Comparison of ENCODE assay signal across 31 cellular contexts in the genomic region with DNA sequence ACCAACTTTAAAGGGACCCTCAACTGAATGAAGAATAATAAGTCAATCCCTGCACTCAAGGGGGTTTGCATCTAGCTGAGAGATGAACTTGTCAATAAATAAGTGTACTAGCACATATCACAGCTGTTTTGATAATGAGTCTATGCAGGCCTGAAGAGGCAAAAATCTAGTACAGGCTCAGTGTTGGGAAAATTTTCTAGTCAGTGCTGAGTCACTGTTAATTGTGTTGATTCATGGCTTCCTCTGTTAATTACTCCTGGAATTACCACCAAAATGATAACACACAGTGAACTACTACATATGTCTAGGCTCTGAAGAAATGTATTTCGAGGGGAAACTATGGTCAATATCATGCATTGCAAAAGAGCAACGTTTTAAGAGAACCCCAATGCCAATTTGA. TPM values are rescaled to one million over a fixed set of nuclear protein-coding genes. Genes with fewer than 3 reads are reported as not detected.
DNase-seq lines count a peak whose midpoint lies in the region; ATAC-seq, FAIRE-seq and TF ChIP-seq lines count a peak whose summit lies in the region.
"Had no signal": no experiment of that assay in that cellular context is flagged by ENCODE, and none has a peak within 500 bp of the region (broad histone marks: within the 10 kb centered on the region; RNA-seq: fewer than 3 reads in every experiment).

No MANE protein-coding gene starts in this region.

- H3K4me3 ChIP-seq in fibroblast of mammary gland (ENCODE audit: control insufficient read depth, low read depth, low read length) (no peak overlapping the region), tibial artery (no peak overlapping the region), pancreas (no peak overlapping the region)
- H3K4me3 ChIP-seq: cardiac muscle cell, colonic mucosa, Peyer's patch, skin epidermis, tibial nerve had no signal

- DNase-seq in A172 (ENCODE audit: low spot score) (peak; percentile 41), H54 (ENCODE audit: insufficient read length, low spot score) (no peak), RPMI7951 (ENCODE audit: low read depth) (peak; percentile 28), fibroblast of mammary gland (ENCODE audit: low read depth) (peak; percentile 23), tibial artery (no peak), hippocampal formation (lab: John Stamatoyannopoulos, UW) (no peak), pancreas (no peak)
- DNase-seq in stimulated activated CD4-positive, alpha-beta T cell treated with anti-CD3 and anti-CD28 coated beads, Interleukin-4, amount 100 ng/mL, for 4 hours, result no peak
- DNase-seq: activated CD4-positive, alpha-beta memory T cell treated with anti-CD3 and anti-CD28 coated beads, Interleukin-2, amount 10 ng/mL, durations not matched to agents 7 days and 5 days; activated CD8-positive, alpha-beta memory T cell treated with anti-CD3 and anti-CD28 coated beads, Interleukin-2, amount 50 U/mL, for 48 hours; activated naive CD4-positive, alpha-beta T cell treated with anti-CD3 and anti-CD28 coated beads, Interleukin-2, amount 50 U/mL, for 16 hours; anterior cingulate cortex; colonic mucosa; DMS53; effector memory CD4-positive, alpha-beta T cell; GF-D8; naive thymus-derived CD8-positive, alpha-beta T cell; NCI-H1105; NCI-H1930; NCI-H526; occipital lobe; Peyer's patch; stimulated activated CD8-positive, alpha-beta memory T cell treated with anti-CD3 and anti-CD28 coated beads, Interleukin-4, amount 100 ng/mL, for 48 hours; T1000 had no signal

- no peak for TF ChIP-seq POLR2A in H54 (IDR thresholded peaks at IDR 0.05; ENCODE audit: low read depth, low read length)

- H3K9me3 ChIP-seq in tibial artery, result no peaks in the 10 kb centered on the region
- no peaks in the 10 kb centered on the region for H3K9me3 ChIP-seq in pancreas
- H3K9me3 ChIP-seq: colonic mucosa, Peyer's patch, tibial nerve had no signal

- FAIRE-seq in H54 (lab: Jason Lieb, UNC) (peak; percentile 61), pancreas (lab: Jason Lieb, UNC) (no peak)
- FAIRE-seq: A204.1, HepG2 had no signal

- no peaks in the 10 kb centered on the region for H3K27me3 ChIP-seq in tibial artery
- no peaks in the 10 kb centered on the region for H3K27me3 ChIP-seq in pancreas
- H3K27me3 ChIP-seq: cardiac muscle cell, colonic mucosa, Peyer's patch, tibial nerve had no signal

- intact Hi-C loops in tibial artery (cut with DNase I; ENCODE audit: low total_unique reads), result no loop called here
- intact Hi-C loops in pancreas (cut with DNase I), result no loop called here

- peaks cover 0 to 7% (median 4%) of the 10 kb centered on the region in 3 donors for H3K36me3 ChIP-seq in tibial artery
- H3K36me3 ChIP-seq in pancreas, result no peaks in the 10 kb centered on the region
- H3K36me3 ChIP-seq: cardiac muscle cell, colonic mucosa, Peyer's patch had no signal

- TF ChIP-seq CTCF in fibroblast of mammary gland (conservative IDR thresholded peaks at IDR 0.05; ENCODE audit: control insufficient read depth, insufficient read depth, low read depth, low read length) (no peak), tibial artery (IDR thresholded peaks at IDR 0.05) (no peak), pancreas (IDR thresholded peaks at IDR 0.05) (no peak)

- no peak for ATAC-seq in pancreas
- ATAC-seq: activated T-helper 17 cell treated with anti-CD3 and anti-CD28 coated beads, Interleukin-2, amount 50 U/mL, for 72 hours; HepG2; naive thymus-derived CD8-positive, alpha-beta T cell had no signal

- no peaks in the 10 kb centered on the region for H3K4me1 ChIP-seq in tibial artery
- no peaks in the 10 kb centered on the region for H3K4me1 ChIP-seq in pancreas
- H3K4me1 ChIP-seq: colonic mucosa, Peyer's patch, tibial nerve had no signal

- WGBS in pancreas, 2 donors, result 38 to 59% methylated on average over 2 of the region's 2 CpGs

- H3K27ac ChIP-seq in tibial artery (no peak overlapping the region), pancreas (no peak overlapping the region)
- H3K27ac ChIP-seq: cardiac muscle cell, colonic mucosa, HL-60, Peyer's patch, skin epidermis, tibial nerve had no signal

RNA-seq across cellular contexts. Expression of gene SNRPF, which starts 18.9 kb away (rescaled TPM):
- total RNA-seq in A172 (2014; rRNA removed; shearing (Covaris generic)), result 34.3 and 54.8 TPM in 2 replicates
- total RNA-seq in RPMI7951 (2014; rRNA removed; shearing (Covaris generic)), result 23.0 and 29.6 TPM in 2 replicates
- total RNA-seq in pancreas, result 1 to 10 TPM; 4.8 to 9.1 (median 6.5) TPM
- polyA plus RNA-seq in pancreas, result 10 to 100 TPM; 17.3 to 21.7 TPM

Comparison
In these comparisons a context has a peak if more than half of its experiments do, and no peak if none do; other contexts are left out.
1. DNase-seq: peak in A172 (single experiment), RPMI7951 (single experiment) and fibroblast of mammary gland (single experiment); none in H54 (single experiment), tibial artery (0 of 2), stimulated activated CD4-positive, alpha-beta T cell treated with anti-CD3 and anti-CD28 coated beads, Interleukin-4, amount 100 ng/mL, for 4 hours (0 of 2), hippocampal formation (0 of 2) and pancreas (0 of 6).